Comparison of ENCODE assay signal across 23 cellular contexts in the genomic region with DNA sequence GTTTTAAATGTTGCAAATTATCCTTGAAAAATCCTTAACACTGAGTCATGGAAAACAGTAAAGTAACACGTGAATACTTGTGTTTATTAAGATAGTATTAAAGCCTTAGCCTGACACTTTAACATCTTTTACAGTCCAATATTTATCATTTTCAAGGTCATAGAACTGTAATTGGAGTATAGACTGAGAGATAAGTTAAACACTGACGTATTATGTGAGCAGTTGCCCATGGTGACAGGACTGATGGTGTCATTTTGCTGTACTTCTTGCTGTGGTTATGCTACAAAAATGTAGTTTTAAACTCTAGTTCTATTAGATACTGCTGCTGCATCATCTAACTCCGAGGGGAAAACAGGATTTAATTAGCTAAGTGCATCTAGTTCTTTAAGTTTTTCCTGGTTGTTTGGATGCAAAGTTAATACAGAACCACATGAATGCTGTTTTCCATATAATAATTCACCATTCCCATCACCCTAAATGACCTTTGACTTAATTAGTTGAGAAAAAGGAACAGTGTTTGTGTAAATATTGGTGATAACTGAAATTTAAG.
"Had no signal": no experiment of that assay in that cellular context is flagged by ENCODE, and none has a peak within 500 bp of the region (broad histone marks: within the 10 kb centered on the region; RNA-seq: fewer than 3 reads in every experiment).

No MANE protein-coding gene starts in this region.

- H3K79me2 ChIP-seq: hepatocyte had no signal

- H3K4me3 ChIP-seq: coronary artery, hepatocyte, pancreas, right lobe of liver, spleen, stomach, thoracic aorta had no signal

- ATAC-seq: pancreas, right lobe of liver had no signal

- DNase-seq: effector CD4-positive, alpha-beta T cell; endodermal cell; erythroblast; foreskin melanocyte; head of caudate nucleus; left colon; mesendoderm; naive B cell; occipital lobe; pancreas; right lobe of liver; spleen; stimulated activated CD4-positive, alpha-beta T cell treated with anti-CD3 and anti-CD28 coated beads, Interleukin-15, amount 100 ng/mL, for 24 hours; stimulated activated CD4-positive, alpha-beta T cell treated with anti-CD3 and anti-CD28 coated beads, Interleukin-1b, Interleukin-23, amount 100 ng/mL, for 48 hours; stimulated activated CD4-positive, alpha-beta T cell treated with anti-CD3 and anti-CD28 coated beads, Interleukin-4, amount 100 ng/mL, for 4 hours; stimulated activated naive CD4-positive, alpha-beta T cell; stomach; substantia nigra; trophoblast cell had no signal

- FAIRE-seq: endothelial cell of umbilical vein, pancreas had no signal

- H2AFZ ChIP-seq: hepatocyte had no signal

- H3K9me3 ChIP-seq: pancreas, right lobe of liver, spleen, stomach, thoracic aorta had no signal

- H3K27me3 ChIP-seq: hepatocyte, pancreas, right lobe of liver, spleen, stomach had no signal

- H3K36me3 ChIP-seq: pancreas, right lobe of liver, spleen, stomach, thoracic aorta had no signal

- H3K27ac ChIP-seq: coronary artery, hepatocyte, pancreas, right lobe of liver, spleen, stomach, thoracic aorta had no signal

- H3K4me2 ChIP-seq: hepatocyte had no signal

- H3K4me1 ChIP-seq: right lobe of liver, spleen, stomach had no signal
